8 cellular contexts compared by ENCODE assay signal in genomic region chr5:171387255-171387969, GRCh38. TPM values are rescaled to one million over a fixed set of nuclear protein-coding genes. Genes with fewer than 3 reads are reported as not detected.
A peak's percentile ranks its signal among the peaks of the same experiment; 100 is the strongest.
DNase-seq lines count a peak whose midpoint lies in the region; ATAC-seq and TF ChIP-seq lines count a peak whose summit lies in the region.

TSS of gene NPM1 (plus strand) at chr5:171387849. CDS start at chr5:171387949, 100 bp downstream.

- DNase-seq in AG08396 (ENCODE audit: low spot score) (peak; percentile 100), NCI-H345 treated with DMSO at 0.1 percent for 48 hours (lab: John Stamatoyannopoulos, UW; ENCODE audit: unreplicated experiment) (peak; percentile 97), inferior parietal cortex (ENCODE audit: extremely low spot score) (peak; percentile 96), spleen (peak; percentile 99)
- DNase-seq in activated CD4-positive, CD25-positive, alpha-beta regulatory T cell (lab: John Stamatoyannopoulos, UW), result peak; percentile 92 to 94 (median 93)
- peak; percentile 98 for DNase-seq in central memory CD4-positive, alpha-beta T cell

- intact Hi-C loops in spleen (cut with DNase I; ENCODE audit: low total_unique reads), result no loop called here

- peak; percentile 81 for ATAC-seq in GM19023 (IDR thresholded peaks at IDR 0.05; ENCODE audit: unreplicated experiment)
- ATAC-seq in HG03280 (IDR thresholded peaks at IDR 0.05; ENCODE audit: unreplicated experiment), result peak; percentile 77

- H3K4me1 ChIP-seq in spleen, result peaks cover 28 to 55% (median 42%) of the 10 kb centered on the region in 6 donors

- H3K9me3 ChIP-seq in spleen, result no peaks in the 10 kb centered on the region

- peak within 1 kb of the TSS; percentile 75 to 95 (median 83) for H3K4me3 ChIP-seq in spleen

- peak; percentile 43 to 90 (median 78) for TF ChIP-seq POLR2A in spleen (IDR thresholded peaks at IDR 0.05)

- H3K36me3 ChIP-seq in spleen, result peaks cover 0 to 23% (median 10%) of the 10 kb centered on the region in 6 donors

- H3K27ac ChIP-seq in spleen, result peak within 1 kb of the TSS; percentile 86 to 95 (median 90)

- whole genome bisulfite sequencing in spleen, 5 donors, result 0 to 1% (median 0%) methylated on average over 57 to 60 of the region's 60 CpGs

- peak in 2 of 11 experiments; percentile 18 to 25 for TF ChIP-seq CTCF in spleen (IDR thresholded peaks at IDR 0.05 in 8 of 11, conservative IDR thresholded peaks at IDR 0.05 in 3 of 11)

- no peaks in the 10 kb centered on the region for H3K27me3 ChIP-seq in spleen (replicated peaks in 1 of 7)

RNA-seq across cellular contexts. Expression of gene NPM1, which starts in this region (rescaled TPM):
- 100 to 1,000 TPM; 441 to 681 (median 572) TPM for total RNA-seq in spleen
- polyA plus RNA-seq in spleen, result 1,000 to 10,000 TPM; 1,521 to 2,472 (median 2,090) TPM

Comparison
In these comparisons a context has a peak if more than half of its experiments do, and no peak if none do; other contexts are left out.
1. Peak in every context shown above with its lines: DNase-seq, ATAC-seq, H3K4me3 ChIP-seq and H3K27ac ChIP-seq.